In genomic region chr2:217954051-217954450, GRCh38 we compare ENCODE assay signal across 15 cellular contexts. TPM values are rescaled to one million over a fixed set of nuclear protein-coding genes. Genes with fewer than 3 reads are reported as not detected.
DNase-seq lines count a peak whose midpoint lies in the region; ATAC-seq and TF ChIP-seq lines count a peak whose summit lies in the region.
"Had no signal": no experiment of that assay in that cellular context is flagged by ENCODE, and none has a peak within 500 bp of the region (broad histone marks: within the 10 kb centered on the region; RNA-seq: fewer than 3 reads in every experiment).

No MANE protein-coding gene starts in this region.

- no peaks in the 10 kb centered on the region for H3K36me3 ChIP-seq in body of pancreas (replicated peaks in 1 of 2; ENCODE audit: insufficient read depth in 1 of 2, low read depth in 2 of 2)
- no peaks in the 10 kb centered on the region for H3K36me3 ChIP-seq in heart left ventricle
- H3K36me3 ChIP-seq in thoracic aorta = no peaks in the 10 kb centered on the region

- H3K4me1 Mint-ChIP-seq in nephron = peaks cover 76% of the 10 kb centered on the region
- H3K4me1 Mint-ChIP-seq: activated CD4-positive, alpha-beta T cell treated with anti-CD3 and anti-CD28 coated beads for 36 hours; B cell had no signal

- H3K4me3 ChIP-seq in body of pancreas (no peak overlapping the region), heart left ventricle (no peak overlapping the region), thoracic aorta (peak overlapping the region; percentile 51)
- H3K4me3 ChIP-seq: mucosa of descending colon had no signal

- H3K4me1 ChIP-seq in body of pancreas (peaks cover 66% of the 10 kb centered on the region), heart left ventricle (peaks cover 20 to 98% (median 78%) of the 10 kb centered on the region in 12 donors), thoracic aorta (ENCODE audit: control insufficient read depth in 1 of 2, low read depth in 2 of 2) (peaks cover 60 to 100% of the 10 kb centered on the region in 2 donors)

- no peaks in the 10 kb centered on the region for H3K36me3 Mint-ChIP-seq in nephron (ENCODE audit: low read depth)
- H3K36me3 Mint-ChIP-seq: activated naive CD4-positive, alpha-beta T cell treated with anti-CD3 and anti-CD28 coated beads, Interleukin-2, amount 50 U/mL, for 72 hours had no signal

- ATAC-seq in body of pancreas (no peak), heart left ventricle (peak in 3 of 4 donors; percentile 1 to 17 (median 15)), thoracic aorta (ENCODE audit: insufficient number of reproducible peaks, low FRiP score, low read depth) (no peak), GM19455 (IDR thresholded peaks at IDR 0.05; ENCODE audit: unreplicated experiment) (no peak)
- ATAC-seq: activated CD4-positive, alpha-beta T cell treated with anti-CD3 and anti-CD28 coated beads for 36 hours; activated naive CD4-positive, alpha-beta T cell treated with anti-CD3 and anti-CD28 coated beads, Interleukin-2, amount 50 U/mL, for 72 hours had no signal

- H3K9me3 ChIP-seq in body of pancreas (no peaks in the 10 kb centered on the region), heart left ventricle (no peaks in the 10 kb centered on the region), thoracic aorta (no peaks in the 10 kb centered on the region)
- H3K9me3 ChIP-seq: mucosa of descending colon had no signal

- H3K4me3 Mint-ChIP-seq in nephron = no peak overlapping the region
- H3K4me3 Mint-ChIP-seq: activated CD4-positive, alpha-beta T cell treated with anti-CD3 and anti-CD28 coated beads for 36 hours; B cell had no signal

- WGBS in body of pancreas, 2 donors = 90 to 92% methylated on average over 8 to 9 of the region's 9 CpGs
- WGBS in heart left ventricle, 4 donors = 50 to 55% (median 53%) methylated on average over 9 of the region's 9 CpGs

- H3K27me3 ChIP-seq in body of pancreas (no peaks in the 10 kb centered on the region), heart left ventricle (no peaks in the 10 kb centered on the region), thoracic aorta (replicated peaks; ENCODE audit: insufficient read depth) (no peaks in the 10 kb centered on the region)

- TF ChIP-seq CTCF in body of pancreas (IDR thresholded peaks at IDR 0.05) (no peak), heart left ventricle (IDR thresholded peaks at IDR 0.05) (no peak), nephron (IDR thresholded peaks at IDR 0.05; ENCODE audit: unreplicated experiment in 3 of 3) (no peak), thoracic aorta (IDR thresholded peaks at IDR 0.05) (no peak), GM10248 (IDR thresholded peaks at IDR 0.05; ENCODE audit: control extremely low read depth, extremely low read depth, low read depth, missing control alignments) (no peak)

- CTCF ChIA-PET in GM10248 (lab: Yijun Ruan, JAX) = interaction anchor here (0.8 to 2.2 kb wide), 6 partner anchors 9 to 168 kb away, joined by 3 to 6 read pairs (median 3); no protein-coding TSS in a partner anchor

- peak in 1 of 4 donors; percentile 10 for DNase-seq in body of pancreas
- DNase-seq in heart left ventricle = peak in 2 of 5 donors; percentile 15 to 55
- DNase-seq in thoracic aorta (ENCODE audit: low spot score) = no peak
- no peak for DNase-seq in NOMO-1 treated with dmso at 0.1 percent for 144 hours (lab: John Stamatoyannopoulos, UW; ENCODE audit: unreplicated experiment)
- DNase-seq in GM10248 (ENCODE audit: extremely low spot score) = no peak
- DNase-seq in activated CD4-positive, alpha-beta T cell treated with anti-CD3 and anti-CD28 coated beads, Interleukin-2, amount 50 U/mL, for 4 hours = no peak
- DNase-seq: activated CD4-positive, alpha-beta T cell treated with anti-CD3 and anti-CD28 coated beads for 36 hours; cerebellar nuclear complex; stimulated activated CD4-positive, alpha-beta T cell treated with anti-CD3 and anti-CD28 coated beads, Interleukin-1b, Interleukin-23, amount 100 ng/mL, for 48 hours; T-helper 2 cell had no signal

- H3K9me3 Mint-ChIP-seq in nephron = no peaks in the 10 kb centered on the region
- H3K9me3 Mint-ChIP-seq: activated naive CD4-positive, alpha-beta T cell treated with anti-CD3 and anti-CD28 coated beads, Interleukin-2, amount 50 U/mL, for 72 hours had no signal

- intact Hi-C loops in body of pancreas (cut with DNase I) = no loop called here
- intact Hi-C loops in heart left ventricle (cut with DNase I) = loop anchor here in 1 of 10 donors (5.0 kb wide), 1 partner anchor 33 kb away; no protein-coding TSS in a partner anchor

- POLR2A ChIA-PET in GM10248 (lab: Yijun Ruan, JAX) = no interaction called here

- TF ChIP-seq POLR2A in body of pancreas (IDR thresholded peaks at IDR 0.05) (no peak), heart left ventricle (IDR thresholded peaks at IDR 0.05) (no peak)

- H3K27ac Mint-ChIP-seq in nephron = peak overlapping the region; percentile 91 to 96 (median 94)
- H3K27ac Mint-ChIP-seq: activated CD4-positive, alpha-beta T cell treated with anti-CD3 and anti-CD28 coated beads for 36 hours; activated naive CD4-positive, alpha-beta T cell treated with anti-CD3 and anti-CD28 coated beads, Interleukin-2, amount 50 U/mL, for 72 hours; B cell had no signal

- peaks cover 8% of the 10 kb centered on the region for H3K27me3 Mint-ChIP-seq in nephron (ENCODE audit: low read depth)
- H3K27me3 Mint-ChIP-seq: activated CD4-positive, alpha-beta T cell treated with anti-CD3 and anti-CD28 coated beads for 36 hours had no signal

- H3K27ac ChIP-seq in body of pancreas (peak overlapping the region; percentile 0 to 69 (median 60)), heart left ventricle (peak overlapping the region; percentile 57 to 97 (median 84)), thoracic aorta (peak overlapping the region; percentile 88 to 93)

RNA-seq across cellular contexts. Expression of gene TNS1, which starts 48.7 kb away (rescaled TPM):
- total RNA-seq in body of pancreas = 100 to 1,000 TPM; 168 to 174 TPM
- total RNA-seq in heart left ventricle = 100 to 1,000 TPM; 513 to 899 (median 742) TPM
- polyA plus RNA-seq in heart left ventricle = 100 to 1,000 TPM; 243 to 339 TPM
- 1,000 to 10,000 TPM; 1,836 to 2,296 TPM for total RNA-seq in thoracic aorta

Comparison
In these comparisons a context has a peak if more than half of its experiments do, and no peak if none do; other contexts are left out.
1. ATAC-seq: peak in heart left ventricle (3 of 4); none in body of pancreas (single experiment), thoracic aorta (single experiment) and GM19455 (single experiment).
2. Peak in every context shown above with its lines, with median percentiles within 50 percentile points of each other: H3K27ac ChIP-seq.